In the genomic region with DNA sequence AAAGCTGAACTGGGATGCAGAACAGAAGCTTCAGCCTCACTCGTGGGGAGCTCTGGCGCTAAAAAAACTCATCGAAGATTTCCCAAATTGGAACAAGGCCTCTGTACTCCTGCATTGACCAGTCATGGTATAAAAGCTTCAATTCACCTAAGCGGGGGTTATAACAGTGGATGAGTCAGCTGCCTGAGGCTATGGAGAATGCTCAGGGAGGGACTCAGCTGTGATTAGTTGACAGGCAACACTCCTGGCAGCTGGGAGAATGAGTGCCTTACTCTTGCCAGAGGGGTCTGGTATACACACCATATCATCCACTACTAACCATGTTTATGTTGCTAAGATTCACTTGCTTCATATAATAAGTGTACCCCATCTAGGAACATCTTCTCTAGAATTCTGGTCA, we compare ENCODE assay signal across 12 cellular contexts.
A peak's percentile ranks its signal among the peaks of the same experiment; 100 is the strongest.
DNase-seq lines count a peak whose midpoint lies in the region; ATAC-seq and TF ChIP-seq lines count a peak whose summit lies in the region.
"Had no signal": no experiment of that assay in that cellular context is flagged by ENCODE, and none has a peak within 500 bp of the region (broad histone marks: within the 10 kb centered on the region; RNA-seq: fewer than 3 reads in every experiment).

No MANE protein-coding gene starts in this region.

- ATAC-seq in left cardiac atrium, result no peak

- H2BK5ac ChIP-seq in neuronal stem cell (ENCODE audit: low read length), result no peak overlapping the region

- H2AK5ac ChIP-seq in neuronal stem cell (ENCODE audit: low read depth, low read length), result no peak overlapping the region

- peak; percentile 86 for DNase-seq in ELR (ENCODE audit: low read depth)
- peak; percentile 93 for DNase-seq in M059J (ENCODE audit: low read depth)
- peak; percentile 50 for DNase-seq in brain microvascular endothelial cell
- DNase-seq in neuronal stem cell (ENCODE audit: low spot score), result no peak
- DNase-seq in mucosa of gallbladder (ENCODE audit: low spot score), result no peak
- DNase-seq in OCI-M2 (lab: John Stamatoyannopoulos, UW; ENCODE audit: unreplicated experiment), result no peak
- no peak for DNase-seq in left cardiac atrium
- DNase-seq: activated T-cell treated with anti-CD3 and anti-CD28 coated beads for 4 hours, dorsolateral prefrontal cortex, NCI-H748 treated with DMSO at 0.1 percent for 48 hours, small intestine had no signal

- H3K18ac ChIP-seq in neuronal stem cell (ENCODE audit: low read length), result peak overlapping the region; percentile 6

- peaks cover 0 to 4% of the 10 kb centered on the region in 2 donors for H3K9me3 ChIP-seq in neuronal stem cell (replicated peaks in 1 of 2; ENCODE audit: control insufficient read depth in 2 of 2, insufficient read depth in 1 of 2, low read depth in 1 of 2, low read length in 2 of 2)
- H3K9me3 ChIP-seq: suprapubic skin had no signal

- H3K36me3 ChIP-seq in brain microvascular endothelial cell (replicated peaks) (no peaks in the 10 kb centered on the region), neuronal stem cell (replicated peaks in 1 of 2; ENCODE audit: control insufficient read depth in 2 of 2, insufficient read depth in 2 of 2, low read length in 2 of 2) (no peaks in the 10 kb centered on the region)
- H3K36me3 ChIP-seq: suprapubic skin had no signal

- H3K79me1 ChIP-seq in neuronal stem cell (ENCODE audit: low read depth, low read length), result no peaks in the 10 kb centered on the region

- in situ Hi-C loops in brain microvascular endothelial cell (cut with HindIII; ENCODE audit: low pct_ligation_motif_present, low sequenced_read_pairs), result no loop called here

- H3K9ac ChIP-seq in neuronal stem cell (ENCODE audit: low read depth, low read length, poor library complexity), result no peak overlapping the region

- H3K4me1 ChIP-seq in neuronal stem cell (ENCODE audit: control insufficient read depth in 2 of 2, insufficient read depth in 1 of 2, low read depth in 1 of 2, low read length in 2 of 2), result peaks cover 0 to 3% of the 10 kb centered on the region in 2 donors
- H3K4me1 ChIP-seq: suprapubic skin had no signal

- H3K4me3 ChIP-seq in brain microvascular endothelial cell (ENCODE audit: low read depth, low read length) (no peak overlapping the region), neuronal stem cell (ENCODE audit: low read length in 2 of 2) (no peak overlapping the region)
- H3K4me3 ChIP-seq: dorsolateral prefrontal cortex, suprapubic skin had no signal

- H2BK15ac ChIP-seq in neuronal stem cell (ENCODE audit: low read length), result no peak overlapping the region

- no peak overlapping the region for H2AFZ ChIP-seq in neuronal stem cell (ENCODE audit: low read length)

- H3K4me2 ChIP-seq in neuronal stem cell (ENCODE audit: insufficient read depth, low read length, poor library complexity, severe bottlenecking), result no peak overlapping the region

- no peaks in the 10 kb centered on the region for H3K27me3 ChIP-seq in brain microvascular endothelial cell (replicated peaks)
- H3K27me3 ChIP-seq in neuronal stem cell (ENCODE audit: control insufficient read depth in 3 of 3, insufficient read depth in 3 of 3, low read depth in 1 of 3, low read length in 3 of 3), result no peaks in the 10 kb centered on the region
- H3K27me3 ChIP-seq: dorsolateral prefrontal cortex, suprapubic skin had no signal

- H4K8ac ChIP-seq in neuronal stem cell (ENCODE audit: low read depth, low read length), result no peak overlapping the region

- no peak overlapping the region for H2BK120ac ChIP-seq in neuronal stem cell (ENCODE audit: low read depth, low read length)

- H3K27ac ChIP-seq in brain microvascular endothelial cell (no peak overlapping the region), neuronal stem cell (replicated peaks; ENCODE audit: low read length) (no peak overlapping the region)
- H3K27ac ChIP-seq: dorsolateral prefrontal cortex, suprapubic skin had no signal

- no peak overlapping the region for H3K4ac ChIP-seq in neuronal stem cell (ENCODE audit: low read length)

- WGBS in neuronal stem cell (ENCODE audit: extremely low coverage in 2 of 2, insufficient read length in 2 of 2, insufficient replicate concordance in 1 of 2), 2 donors, result no CpG with 5 or more reads among the region's 4 CpGs

- H4K91ac ChIP-seq in neuronal stem cell (ENCODE audit: low read depth, low read length, poor library complexity), result no peak overlapping the region

- intact Hi-C loops in left cardiac atrium (cut with DNase I), result no loop called here

- no peak for TF ChIP-seq CTCF in brain microvascular endothelial cell (IDR thresholded peaks at IDR 0.05; ENCODE audit: low read depth, low read length, missing control alignments)

- H3K14ac ChIP-seq in neuronal stem cell (ENCODE audit: low read length), result no peak overlapping the region

- H3K23ac ChIP-seq in neuronal stem cell (ENCODE audit: low read depth, low read length, poor library complexity), result no peak overlapping the region

- no peak overlapping the region for H2BK12ac ChIP-seq in neuronal stem cell (ENCODE audit: low read length)

Comparison
In these comparisons a context has a peak if more than half of its experiments do, and no peak if none do; other contexts are left out.
1. DNase-seq: peak in ELR (single experiment), M059J (single experiment) and brain microvascular endothelial cell (single experiment); none in neuronal stem cell (single experiment), mucosa of gallbladder (single experiment), OCI-M2 (single experiment) and left cardiac atrium (single experiment).